15 cellular contexts compared by ENCODE assay signal in the genomic region with DNA sequence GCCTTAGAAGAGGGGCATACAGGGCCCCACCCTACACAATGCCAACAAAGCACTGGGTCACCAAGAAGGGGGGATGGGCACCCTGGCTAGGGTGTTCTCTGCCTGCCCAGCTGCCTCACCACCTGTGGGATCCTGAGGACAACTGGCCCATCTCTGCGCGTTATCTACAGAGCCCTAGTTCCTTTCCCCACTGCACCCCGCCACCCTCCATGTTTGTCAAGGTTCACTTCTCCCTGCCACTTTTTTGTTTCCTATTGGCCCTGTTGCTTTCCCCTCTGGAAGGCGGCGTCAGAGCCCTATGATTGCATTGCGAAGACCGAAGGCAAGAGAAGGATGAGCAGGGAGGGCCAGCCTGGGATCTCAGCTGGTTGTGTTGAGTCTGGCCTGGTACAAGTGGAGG. TPM values are rescaled to one million over a fixed set of nuclear protein-coding genes. Genes with fewer than 3 reads are reported as not detected.
DNase-seq lines count a peak whose midpoint lies in the region; ATAC-seq and TF ChIP-seq lines count a peak whose summit lies in the region.
"Had no signal": no experiment of that assay in that cellular context is flagged by ENCODE, and none has a peak within 500 bp of the region (broad histone marks: within the 10 kb centered on the region; RNA-seq: fewer than 3 reads in every experiment).

No MANE protein-coding gene starts in this region.

- H3K36me3 ChIP-seq in MM.1S (replicated peaks; ENCODE audit: insufficient read depth, low read length) (no peaks in the 10 kb centered on the region), neutrophil (no peaks in the 10 kb centered on the region), left lung (no peaks in the 10 kb centered on the region)
- H3K36me3 ChIP-seq: Peyer's patch had no signal

- H3K4me1 ChIP-seq in MM.1S (ENCODE audit: low read length) (peaks cover 36% of the 10 kb centered on the region), neutrophil (ENCODE audit: control insufficient read depth in 1 of 2, insufficient read depth in 1 of 2, low read depth in 1 of 2, low read length in 1 of 2) (peaks cover 60 to 69% of the 10 kb centered on the region in 2 experiments), left lung (peaks cover 19 to 79% of the 10 kb centered on the region in 2 donors)

- no peak for DNase-seq in CD14-positive monocyte (ENCODE audit: low spot score)
- DNase-seq in MM.1S = no peak
- no peak for DNase-seq in central memory CD8-positive, alpha-beta T cell (ENCODE audit: low spot score in 2 of 2)
- DNase-seq in DMS53 treated with DMSO at 0.1 percent for 48 hours (lab: John Stamatoyannopoulos, UW; ENCODE audit: unreplicated experiment) = no peak
- DNase-seq in left lung = no peak
- no peak for DNase-seq in SKM-1 treated with dmso at 0.1 percent for 144 hours (lab: John Stamatoyannopoulos, UW; ENCODE audit: unreplicated experiment)
- DNase-seq: cerebellar nuclear complex, GOT3, NCI-H146, Peyer's patch had no signal

- H3K27me3 ChIP-seq in MM.1S (replicated peaks; ENCODE audit: insufficient read depth, low read length) (no peaks in the 10 kb centered on the region), neutrophil (no peaks in the 10 kb centered on the region), left lung (no peaks in the 10 kb centered on the region)
- H3K27me3 ChIP-seq: Peyer's patch had no signal

- no peaks in the 10 kb centered on the region for H3K9me2 ChIP-seq in MM.1S (replicated peaks; ENCODE audit: insufficient read depth, low read length)

- peaks cover 33% of the 10 kb centered on the region for H3K79me2 ChIP-seq in MM.1S (ENCODE audit: low read length)

- no peak overlapping the region for H2AFZ ChIP-seq in MM.1S (ENCODE audit: low read length)

- TF ChIP-seq CTCF in CD14-positive monocyte (IDR thresholded peaks at IDR 0.05) (no peak), MM.1S (IDR thresholded peaks at IDR 0.05; ENCODE audit: low read length) (no peak), neutrophil (IDR thresholded peaks at IDR 0.05) (no peak), left lung (IDR thresholded peaks at IDR 0.05) (no peak)

- peaks cover 2 to 13% (median 2%) of the 10 kb centered on the region in 3 donors for H3K27me3 Mint-ChIP-seq in CD14-positive monocyte (ENCODE audit: low read depth in 3 of 3)
- no peaks in the 10 kb centered on the region for H3K27me3 Mint-ChIP-seq in central memory CD8-positive, alpha-beta T cell

- H3K9me3 ChIP-seq in MM.1S (replicated peaks; ENCODE audit: insufficient read depth, low read length) = no peaks in the 10 kb centered on the region
- H3K9me3 ChIP-seq in neutrophil = no peaks in the 10 kb centered on the region
- no peaks in the 10 kb centered on the region for H3K9me3 ChIP-seq in left lung
- H3K9me3 ChIP-seq: Peyer's patch had no signal

- peaks cover 0 to 2% of the 10 kb centered on the region in 2 donors for H3K36me3 Mint-ChIP-seq in CD14-positive monocyte
- peaks cover 4% of the 10 kb centered on the region for H3K36me3 Mint-ChIP-seq in central memory CD8-positive, alpha-beta T cell (ENCODE audit: insufficient read depth)

- H3K27ac Mint-ChIP-seq in CD14-positive monocyte = peak overlapping the region in 5 of 7 donors; percentile 20 to 85 (median 37)
- no peak overlapping the region for H3K27ac Mint-ChIP-seq in central memory CD8-positive, alpha-beta T cell (ENCODE audit: low read depth)

- H3K9me3 Mint-ChIP-seq in CD14-positive monocyte = peaks cover 0 to 7% (median 0%) of the 10 kb centered on the region in 7 donors
- no peaks in the 10 kb centered on the region for H3K9me3 Mint-ChIP-seq in central memory CD8-positive, alpha-beta T cell

- no peak overlapping the region for H3K9ac ChIP-seq in MM.1S (ENCODE audit: low read length)

- no peak for ATAC-seq in central memory CD8-positive, alpha-beta T cell (replicated peaks; ENCODE audit: extremely low read depth, poor library complexity, severe bottlenecking)
- no peak for ATAC-seq in HG03460 (IDR thresholded peaks at IDR 0.05; ENCODE audit: unreplicated experiment)
- ATAC-seq in left lung = no peak

- H3K27ac ChIP-seq in MM.1S (ENCODE audit: low read length) (no peak overlapping the region), neutrophil (peak overlapping the region; percentile 77), left lung (peak overlapping the region in 1 of 2 donors; percentile 77)

- peak overlapping the region; percentile 99; the same call in 1 of the 2 replicates for H3K4me2 ChIP-seq in MM.1S (ENCODE audit: low read depth, low read length)

- H3F3A ChIP-seq in MM.1S (ENCODE audit: insufficient read depth, low read length) = no peaks in the 10 kb centered on the region

- peaks cover 54% of the 10 kb centered on the region for H3K4me1 Mint-ChIP-seq in CD14-positive monocyte
- peaks cover 22% of the 10 kb centered on the region for H3K4me1 Mint-ChIP-seq in central memory CD8-positive, alpha-beta T cell

- no peaks in the 10 kb centered on the region for H4K20me1 ChIP-seq in MM.1S (ENCODE audit: insufficient read depth, low read length)

- H3K4me3 Mint-ChIP-seq in CD14-positive monocyte = no peak overlapping the region
- peak overlapping the region; percentile 84 for H3K4me3 Mint-ChIP-seq in central memory CD8-positive, alpha-beta T cell

- H3K4me3 ChIP-seq in MM.1S (ENCODE audit: low read length) (no peak overlapping the region), neutrophil (ENCODE audit: low read depth in 1 of 2, low read length in 1 of 2) (no peak overlapping the region), left lung (peak overlapping the region in 1 of 2 donors; percentile 85)

- intact Hi-C loops in CD14-positive monocyte (cut with micrococcal nuclease) (loop anchor here in 1 of 2 donors (5.0 kb wide), 2 partner anchors 32 to 122 kb away; no protein-coding TSS in a partner anchor), left lung (cut with DNase I) (loop anchor here in 1 of 2 donors (5.0 to 10.0 kb wide), 2 partner anchors 57 to 60 kb away; no protein-coding TSS in a partner anchor)

RNA-seq across cellular contexts. Expression of gene SLC48A1, which starts 1.6 kb away (rescaled TPM):
- polyA plus RNA-seq in CD14-positive monocyte = 10 to 100 TPM; 15.8 to 19.6 TPM
- total RNA-seq in left lung = 10 to 100 TPM; 35.4 to 38.6 TPM

RNA-seq across cellular contexts. Expression of gene RAPGEF3, which starts 16.0 kb away (rescaled TPM):
- polyA plus RNA-seq in CD14-positive monocyte = under 1 TPM; 0.08 to 0.60 TPM
- 10 to 100 TPM; 15.9 to 28.9 TPM for total RNA-seq in left lung

RNA-seq across cellular contexts. Expression of gene HDAC7, which starts 45.0 kb away (rescaled TPM):
- polyA plus RNA-seq in CD14-positive monocyte = 1 to 10 TPM; 5.9 to 8.4 TPM
- total RNA-seq in left lung = 100 to 1,000 TPM; 102 to 115 TPM

RNA-seq across cellular contexts. Expression of gene ENDOU, which starts 49.4 kb away (rescaled TPM):
- under 1 TPM in 1 of 2 donors, not detected in 1; 0.40 TPM for polyA plus RNA-seq in CD14-positive monocyte
- total RNA-seq in left lung = not detected
- total RNA-seq: glomerular endothelial cell, mononuclear cell, Peyer's patch, urinary bladder had no signal
